In genomic region chr2:226564667-226565066, GRCh38 we compare ENCODE assay signal across 24 cellular contexts.
DNase-seq lines count a peak whose midpoint lies in the region; ATAC-seq, FAIRE-seq and TF ChIP-seq lines count a peak whose summit lies in the region.
"Had no signal": no experiment of that assay in that cellular context is flagged by ENCODE, and none has a peak within 500 bp of the region (broad histone marks: within the 10 kb centered on the region; RNA-seq: fewer than 3 reads in every experiment).

No MANE protein-coding gene starts in this region.

- TF ChIP-seq EP300 in K562 (IDR thresholded peaks at IDR 0.05; ENCODE audit: low read length) = no peak

- CTCF ChIA-PET in MCF 10A (lab: Yijun Ruan, JAX) (interaction anchor here (0.6 to 0.7 kb wide), 2 partner anchors 224 to 365 kb away, joined by 3 read pairs; no protein-coding TSS in a partner anchor), K562 (lab: Yijun Ruan, JAX; ENCODE audit: low intra/inter-chr PET ratio) (no interaction called here)

- peaks cover 10% of the 10 kb centered on the region for H3K4me1 Mint-ChIP-seq in MCF 10A (ENCODE audit: insufficient read depth, unreplicated experiment)

- FAIRE-seq in K562 (lab: Jason Lieb, UNC) = no peak

- H3K36me3 ChIP-seq in breast epithelium (no peaks in the 10 kb centered on the region), K562 (ENCODE audit: control insufficient read depth, insufficient read depth, low read length) (no peaks in the 10 kb centered on the region), thyroid gland (no peaks in the 10 kb centered on the region)
- H3K36me3 ChIP-seq: BLaER1 treated with 17β-estradiol and CSF1 and Interleukin-3, amounts not matched to agents 10 nM and 100 nM; HAP-1 had no signal

- DNase-seq in MCF 10A (ENCODE audit: unreplicated experiment) (peak; percentile 56), breast epithelium (ENCODE audit: low spot score in 2 of 2) (no peak), K562 (ENCODE audit: extremely low read depth in 1 of 4, low spot score in 3 of 4) (no peak), foreskin keratinocyte (peak; percentile 98), hypothalamus (lab: John Stamatoyannopoulos, UW) (no peak), OCI-M1 (lab: John Stamatoyannopoulos, UW) (no peak), thyroid gland (no peak)
- DNase-seq: Caco-2; CD4-positive, alpha-beta memory T cell; DMS 273 treated with DMSO at 0.1 percent for 48 hours; DMS79 treated with DMSO at 0.1 percent for 48 hours; NCI-H1092; NCI-H1436 treated with DMSO at 0.1 percent for 48 hours; NCI-H2029; NCI-H226; NCI-H510A treated with DMSO at 0.1 percent for 48 hours; NCI-H748 treated with DMSO at 0.1 percent for 48 hours; NK-92 treated with Interleukin-12 subunit alpha and Interleukin-12 subunit beta, amount 100 ng/mL, for 24 hours; SHP77; SW 1271 had no signal

- H3K9ac ChIP-seq in K562 (ENCODE audit: insufficient read depth in 1 of 2, low read depth in 2 of 2, low read length in 2 of 2) = no peak overlapping the region
- H3K9ac ChIP-seq: BLaER1 treated with 17β-estradiol and CSF1 and Interleukin-3, amounts not matched to agents 10 nM and 100 nM had no signal

- no peaks in the 10 kb centered on the region for H3K27me3 ChIP-seq in breast epithelium
- no peaks in the 10 kb centered on the region for H3K27me3 ChIP-seq in K562 (ENCODE audit: control insufficient read depth in 2 of 2, insufficient read depth in 2 of 2, low read length in 2 of 2)
- no peaks in the 10 kb centered on the region for H3K27me3 ChIP-seq in foreskin keratinocyte
- H3K27me3 ChIP-seq in thyroid gland = no peaks in the 10 kb centered on the region
- H3K27me3 ChIP-seq: BLaER1 treated with 17β-estradiol and CSF1 and Interleukin-3, amounts not matched to agents 10 nM and 100 nM had no signal

- H4K20me1 ChIP-seq in K562 (replicated peaks; ENCODE audit: control insufficient read depth, insufficient read depth, low read length) = no peaks in the 10 kb centered on the region
- H4K20me1 ChIP-seq: BLaER1 treated with 17β-estradiol and CSF1 and Interleukin-3, amounts not matched to agents 10 nM and 100 nM had no signal

- no peak for TF ChIP-seq RAD21 in K562 (CRISPR knock-in tag; conservative IDR thresholded peaks at IDR 0.05 in 1 of 2, IDR thresholded peaks at IDR 0.05 in 1 of 2)

- intact Hi-C loops in MCF 10A (cut with micrococcal nuclease) = no loop called here
- intact Hi-C loops in breast epithelium (cut with DNase I; ENCODE audit: low total_unique reads) = no loop called here
- intact Hi-C loops in K562 (cut with micrococcal nuclease) = no loop called here
- intact Hi-C loops in thyroid gland (cut with DNase I) = no loop called here

- no peaks in the 10 kb centered on the region for H3K27me3 Mint-ChIP-seq in MCF 10A (ENCODE audit: insufficient read depth, unreplicated experiment)

- no peaks in the 10 kb centered on the region for H3K79me2 ChIP-seq in K562 (ENCODE audit: control insufficient read depth, insufficient read depth, low read length)

- H3K4me3 Mint-ChIP-seq in MCF 10A (ENCODE audit: unreplicated experiment) = no peak overlapping the region
- H3K4me3 Mint-ChIP-seq: CD4-positive, alpha-beta memory T cell had no signal

- no peaks in the 10 kb centered on the region for H3K9me1 ChIP-seq in K562 (ENCODE audit: control insufficient read depth, insufficient read depth, low read length)

- ATAC-seq in K562 (no peak), foreskin keratinocyte (peak; percentile 98), HG02678 (IDR thresholded peaks at IDR 0.05; ENCODE audit: unreplicated experiment) (no peak)

- TF ChIP-seq POLR2A in breast epithelium (IDR thresholded peaks at IDR 0.05) (no peak), K562 (conservative IDR thresholded peaks at IDR 0.05) (no peak), thyroid gland (IDR thresholded peaks at IDR 0.05) (no peak)

- in situ Hi-C loops in K562 (cut with MboI) = no loop called here

- no peak overlapping the region for H3K27ac ChIP-seq in breast epithelium
- no peak overlapping the region for H3K27ac ChIP-seq in K562 (ENCODE audit: extremely low read depth, low read depth, low read length)
- peak overlapping the region; percentile 65 for H3K27ac ChIP-seq in foreskin keratinocyte
- H3K27ac ChIP-seq in thyroid gland = no peak overlapping the region
- H3K27ac ChIP-seq: 22Rv1; BLaER1 treated with 17β-estradiol and CSF1 and Interleukin-3, amounts not matched to agents 10 nM and 100 nM had no signal

- BruUV-seq in MCF 10A (replicated peaks; lab: Mats Ljungman, UMichigan) (no TSS peak), K562 (replicated peaks; lab: Mats Ljungman, UMichigan) (no TSS peak)

- no peak overlapping the region for H2AFZ ChIP-seq in K562 (ENCODE audit: low read depth, low read length)

- H3K4me2 ChIP-seq in K562 (ENCODE audit: insufficient read depth, low read length) = no peak overlapping the region
- H3K4me2 ChIP-seq: BLaER1 treated with 17β-estradiol and CSF1 and Interleukin-3, amounts not matched to agents 10 nM and 100 nM had no signal

- POLR2A ChIA-PET in MCF 10A (lab: Yijun Ruan, JAX) = interaction anchor here (0.6 to 1.8 kb wide), 2 partner anchors 12 to 193 kb away, joined by 3 to 5 read pairs; no protein-coding TSS in a partner anchor
- POLR2A ChIA-PET in K562 (lab: Yijun Ruan, JAX) = no interaction called here

- H3K4me3 ChIP-seq in breast epithelium (no peak overlapping the region), K562 (no peak overlapping the region), thyroid gland (replicated peaks in 1 of 3) (no peak overlapping the region)
- H3K4me3 ChIP-seq: BLaER1 treated with 17β-estradiol and CSF1 and Interleukin-3, amounts not matched to agents 10 nM and 100 nM; HAP-1 had no signal

- TF ChIP-seq CTCF in MCF 10A (IDR thresholded peaks at IDR 0.05; ENCODE audit: unreplicated experiment) = no peak
- TF ChIP-seq CTCF in breast epithelium (IDR thresholded peaks at IDR 0.05) = no peak
- TF ChIP-seq CTCF in K562 (IDR thresholded peaks at IDR 0.05 in 2 of 3, conservative IDR thresholded peaks at IDR 0.05 in 1 of 3; ENCODE audit: insufficient read depth in 2 of 3, low read depth in 1 of 3, low read length in 3 of 3) = no peak
- peak; percentile 1 for TF ChIP-seq CTCF in foreskin keratinocyte (conservative IDR thresholded peaks at IDR 0.05)
- TF ChIP-seq CTCF in thyroid gland (IDR thresholded peaks at IDR 0.05) = no peak

- H3K4me1 ChIP-seq in breast epithelium (no peaks in the 10 kb centered on the region), K562 (replicated peaks in 1 of 2; ENCODE audit: control insufficient read depth in 2 of 2, insufficient read depth in 2 of 2, low read length in 2 of 2) (no peaks in the 10 kb centered on the region), foreskin keratinocyte (peaks cover 29% of the 10 kb centered on the region), thyroid gland (no peaks in the 10 kb centered on the region)
- H3K4me1 ChIP-seq: BLaER1 treated with 17β-estradiol and CSF1 and Interleukin-3, amounts not matched to agents 10 nM and 100 nM; Caco-2; HAP-1 had no signal

- no peaks in the 10 kb centered on the region for H3K9me3 ChIP-seq in breast epithelium
- no peaks in the 10 kb centered on the region for H3K9me3 ChIP-seq in K562 (replicated peaks; ENCODE audit: control insufficient read depth, insufficient read depth, low read depth, low read length)
- no peaks in the 10 kb centered on the region for H3K9me3 ChIP-seq in thyroid gland
- H3K9me3 ChIP-seq: BLaER1 treated with 17β-estradiol and CSF1 and Interleukin-3, amounts not matched to agents 10 nM and 100 nM; Caco-2; HAP-1 had no signal

- no peaks in the 10 kb centered on the region for H3K9me3 Mint-ChIP-seq in MCF 10A (ENCODE audit: unreplicated experiment)
- H3K9me3 Mint-ChIP-seq: CD4-positive, alpha-beta memory T cell had no signal

- WGBS in K562 (ENCODE audit: insufficient coverage, low coverage, missing lambda C conversion rate) = 2% methylated on average over 5 of the region's 5 CpGs
- WGBS in thyroid gland, 2 donors = 82 to 84% methylated on average over 5 of the region's 5 CpGs

- H3K27ac Mint-ChIP-seq in MCF 10A (ENCODE audit: low read depth, unreplicated experiment) = peak overlapping the region; percentile 61
- H3K27ac Mint-ChIP-seq: CD4-positive, alpha-beta memory T cell had no signal

- no peaks in the 10 kb centered on the region for H3K36me3 Mint-ChIP-seq in MCF 10A (ENCODE audit: insufficient read depth, unreplicated experiment)
- H3K36me3 Mint-ChIP-seq: CD4-positive, alpha-beta memory T cell had no signal

TF ChIP-seq in K562, 482 proteins besides CTCF, POLR2A, EP300 and RAD21:
- peak; percentile 15; the same call in 1 of the 2 replicates for TF ChIP-seq ZNF316 (IDR thresholded peaks at IDR 0.05)
- TF ChIP-seq ARID3A (IDR thresholded peaks at IDR 0.05; ENCODE audit: borderline replicate concordance, low read depth, low read length) = no peak

Comparison
In these comparisons a context has a peak if more than half of its experiments do, and no peak if none do; other contexts are left out.
1. DNase-seq: peak in MCF 10A (single experiment) and foreskin keratinocyte (2 of 2); none in breast epithelium (0 of 2), K562 (0 of 4), hypothalamus (0 of 51), OCI-M1 (single experiment) and thyroid gland (0 of 2).